1 cellular context compared by ENCODE assay signal in the genomic region with DNA sequence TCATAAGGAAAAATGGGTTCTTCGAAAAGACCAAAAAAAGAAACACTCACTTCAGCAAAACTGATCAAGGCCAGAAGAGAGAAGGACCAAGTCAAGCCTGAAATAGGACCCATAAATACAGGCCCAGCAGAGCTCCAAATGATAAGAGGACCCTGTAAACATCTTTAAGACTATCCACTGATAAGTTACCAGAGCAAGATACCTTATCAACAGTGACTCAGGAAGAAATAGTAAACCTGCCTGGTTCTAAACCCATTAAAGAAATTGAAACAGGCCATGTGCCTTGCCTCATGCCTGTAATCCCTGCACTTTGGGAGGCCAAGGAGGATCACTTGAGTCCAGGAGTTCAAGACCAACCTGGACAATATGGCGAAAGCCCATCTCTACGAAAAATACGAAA.
TF ChIP-seq lines count a peak whose summit lies in the region.

No MANE protein-coding gene starts in this region.

TF ChIP-seq in K562, 482 proteins besides CTCF, POLR2A, EP300 and RAD21 (continued from another document):
- TF ChIP-seq, protein P1, sequence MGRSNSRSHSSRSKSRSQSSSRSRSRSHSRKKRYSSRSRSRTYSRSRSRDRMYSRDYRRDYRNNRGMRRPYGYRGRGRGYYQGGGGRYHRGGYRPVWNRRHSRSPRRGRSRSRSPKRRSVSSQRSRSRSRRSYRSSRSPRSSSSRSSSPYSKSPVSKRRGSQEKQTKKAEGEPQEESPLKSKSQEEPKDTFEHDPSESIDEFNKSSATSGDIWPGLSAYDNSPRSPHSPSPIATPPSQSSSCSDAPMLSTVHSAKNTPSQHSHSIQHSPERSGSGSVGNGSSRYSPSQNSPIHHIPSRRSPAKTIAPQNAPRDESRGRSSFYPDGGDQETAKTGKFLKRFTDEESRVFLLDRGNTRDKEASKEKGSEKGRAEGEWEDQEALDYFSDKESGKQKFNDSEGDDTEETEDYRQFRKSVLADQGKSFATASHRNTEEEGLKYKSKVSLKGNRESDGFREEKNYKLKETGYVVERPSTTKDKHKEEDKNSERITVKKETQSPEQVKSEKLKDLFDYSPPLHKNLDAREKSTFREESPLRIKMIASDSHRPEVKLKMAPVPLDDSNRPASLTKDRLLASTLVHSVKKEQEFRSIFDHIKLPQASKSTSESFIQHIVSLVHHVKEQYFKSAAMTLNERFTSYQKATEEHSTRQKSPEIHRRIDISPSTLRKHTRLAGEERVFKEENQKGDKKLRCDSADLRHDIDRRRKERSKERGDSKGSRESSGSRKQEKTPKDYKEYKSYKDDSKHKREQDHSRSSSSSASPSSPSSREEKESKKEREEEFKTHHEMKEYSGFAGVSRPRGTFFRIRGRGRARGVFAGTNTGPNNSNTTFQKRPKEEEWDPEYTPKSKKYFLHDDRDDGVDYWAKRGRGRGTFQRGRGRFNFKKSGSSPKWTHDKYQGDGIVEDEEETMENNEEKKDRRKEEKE (IDR thresholded peaks at IDR 0.05; ENCODE audit: borderline replicate concordance in 1 of 2, control insufficient read depth in 1 of 2, low read depth in 2 of 2, low read length in 1 of 2), result no peak
- TF ChIP-seq MYBL2 (IDR thresholded peaks at IDR 0.05; ENCODE audit: low read depth) (no peak), MYBL2 (CRISPR knock-in tag; IDR thresholded peaks at IDR 0.05; ENCODE audit: borderline replicate concordance) (no peak), RCOR1 (IDR thresholded peaks at IDR 0.05; ENCODE audit: borderline replicate concordance in 1 of 2, low read depth in 2 of 2, low read length in 2 of 2) (peak in 1 of 2 experiments; percentile 20; a peak in 1 of 4 replicates), CTBP1 (IDR thresholded peaks at IDR 0.05; ENCODE audit: borderline replicate concordance) (peak; percentile 51; the same call in 1 of the 2 replicates), TOE1 (IDR thresholded peaks at IDR 0.05; ENCODE audit: borderline replicate concordance) (no peak), TOE1 (CRISPR knock-in tag; IDR thresholded peaks at IDR 0.05; ENCODE audit: borderline replicate concordance, low read depth) (no peak), MAFF (IDR thresholded peaks at IDR 0.05; ENCODE audit: low read length) (peak; percentile 9; the same call in 1 of the 2 replicates), DIDO1 (tag; IDR thresholded peaks at IDR 0.05; ENCODE audit: low read depth) (no peak), SMARCE1 (IDR thresholded peaks at IDR 0.05) (peak; percentile 44; the same call in 1 of the 2 replicates), CBFA2T3 (IDR thresholded peaks at IDR 0.05) (peak; percentile 7; the same call in 1 of the 2 replicates), ZNF282 (CRISPR knock-in tag; IDR thresholded peaks at IDR 0.05) (no peak), NFIC (IDR thresholded peaks at IDR 0.05) (no peak), ADNP (tag; IDR thresholded peaks at IDR 0.05) (peak; percentile 85), MYC (IDR thresholded peaks at IDR 0.05; ENCODE audit: low read depth, low read length) (0 out of 2 replicates have a peak, but pooled peaks have one; percentile 13), MYC (CRISPR knock-in tag; IDR thresholded peaks at IDR 0.05; ENCODE audit: borderline replicate concordance, low read depth) (no peak), ZNF507 (tag; conservative IDR thresholded peaks at IDR 0.05) (no peak), L3MBTL2 (IDR thresholded peaks at IDR 0.05) (peak; percentile 43; the same call in 1 of the 2 replicates), FOSL1 (tag; conservative IDR thresholded peaks at IDR 0.05) (0 out of 2 replicates have a peak, but pooled peaks have one; percentile 24), ZNF316 (IDR thresholded peaks at IDR 0.05) (0 out of 2 replicates have a peak, but pooled peaks have one; percentile 20), SMARCA4 (IDR thresholded peaks at IDR 0.05) (peak; percentile 40; the same call in 1 of the 2 replicates), ARID1B (IDR thresholded peaks at IDR 0.05) (peak; percentile 54; the same call in 1 of the 2 replicates), SMARCA5 (IDR thresholded peaks at IDR 0.05) (no peak)
- TF ChIP-seq, protein P2, sequence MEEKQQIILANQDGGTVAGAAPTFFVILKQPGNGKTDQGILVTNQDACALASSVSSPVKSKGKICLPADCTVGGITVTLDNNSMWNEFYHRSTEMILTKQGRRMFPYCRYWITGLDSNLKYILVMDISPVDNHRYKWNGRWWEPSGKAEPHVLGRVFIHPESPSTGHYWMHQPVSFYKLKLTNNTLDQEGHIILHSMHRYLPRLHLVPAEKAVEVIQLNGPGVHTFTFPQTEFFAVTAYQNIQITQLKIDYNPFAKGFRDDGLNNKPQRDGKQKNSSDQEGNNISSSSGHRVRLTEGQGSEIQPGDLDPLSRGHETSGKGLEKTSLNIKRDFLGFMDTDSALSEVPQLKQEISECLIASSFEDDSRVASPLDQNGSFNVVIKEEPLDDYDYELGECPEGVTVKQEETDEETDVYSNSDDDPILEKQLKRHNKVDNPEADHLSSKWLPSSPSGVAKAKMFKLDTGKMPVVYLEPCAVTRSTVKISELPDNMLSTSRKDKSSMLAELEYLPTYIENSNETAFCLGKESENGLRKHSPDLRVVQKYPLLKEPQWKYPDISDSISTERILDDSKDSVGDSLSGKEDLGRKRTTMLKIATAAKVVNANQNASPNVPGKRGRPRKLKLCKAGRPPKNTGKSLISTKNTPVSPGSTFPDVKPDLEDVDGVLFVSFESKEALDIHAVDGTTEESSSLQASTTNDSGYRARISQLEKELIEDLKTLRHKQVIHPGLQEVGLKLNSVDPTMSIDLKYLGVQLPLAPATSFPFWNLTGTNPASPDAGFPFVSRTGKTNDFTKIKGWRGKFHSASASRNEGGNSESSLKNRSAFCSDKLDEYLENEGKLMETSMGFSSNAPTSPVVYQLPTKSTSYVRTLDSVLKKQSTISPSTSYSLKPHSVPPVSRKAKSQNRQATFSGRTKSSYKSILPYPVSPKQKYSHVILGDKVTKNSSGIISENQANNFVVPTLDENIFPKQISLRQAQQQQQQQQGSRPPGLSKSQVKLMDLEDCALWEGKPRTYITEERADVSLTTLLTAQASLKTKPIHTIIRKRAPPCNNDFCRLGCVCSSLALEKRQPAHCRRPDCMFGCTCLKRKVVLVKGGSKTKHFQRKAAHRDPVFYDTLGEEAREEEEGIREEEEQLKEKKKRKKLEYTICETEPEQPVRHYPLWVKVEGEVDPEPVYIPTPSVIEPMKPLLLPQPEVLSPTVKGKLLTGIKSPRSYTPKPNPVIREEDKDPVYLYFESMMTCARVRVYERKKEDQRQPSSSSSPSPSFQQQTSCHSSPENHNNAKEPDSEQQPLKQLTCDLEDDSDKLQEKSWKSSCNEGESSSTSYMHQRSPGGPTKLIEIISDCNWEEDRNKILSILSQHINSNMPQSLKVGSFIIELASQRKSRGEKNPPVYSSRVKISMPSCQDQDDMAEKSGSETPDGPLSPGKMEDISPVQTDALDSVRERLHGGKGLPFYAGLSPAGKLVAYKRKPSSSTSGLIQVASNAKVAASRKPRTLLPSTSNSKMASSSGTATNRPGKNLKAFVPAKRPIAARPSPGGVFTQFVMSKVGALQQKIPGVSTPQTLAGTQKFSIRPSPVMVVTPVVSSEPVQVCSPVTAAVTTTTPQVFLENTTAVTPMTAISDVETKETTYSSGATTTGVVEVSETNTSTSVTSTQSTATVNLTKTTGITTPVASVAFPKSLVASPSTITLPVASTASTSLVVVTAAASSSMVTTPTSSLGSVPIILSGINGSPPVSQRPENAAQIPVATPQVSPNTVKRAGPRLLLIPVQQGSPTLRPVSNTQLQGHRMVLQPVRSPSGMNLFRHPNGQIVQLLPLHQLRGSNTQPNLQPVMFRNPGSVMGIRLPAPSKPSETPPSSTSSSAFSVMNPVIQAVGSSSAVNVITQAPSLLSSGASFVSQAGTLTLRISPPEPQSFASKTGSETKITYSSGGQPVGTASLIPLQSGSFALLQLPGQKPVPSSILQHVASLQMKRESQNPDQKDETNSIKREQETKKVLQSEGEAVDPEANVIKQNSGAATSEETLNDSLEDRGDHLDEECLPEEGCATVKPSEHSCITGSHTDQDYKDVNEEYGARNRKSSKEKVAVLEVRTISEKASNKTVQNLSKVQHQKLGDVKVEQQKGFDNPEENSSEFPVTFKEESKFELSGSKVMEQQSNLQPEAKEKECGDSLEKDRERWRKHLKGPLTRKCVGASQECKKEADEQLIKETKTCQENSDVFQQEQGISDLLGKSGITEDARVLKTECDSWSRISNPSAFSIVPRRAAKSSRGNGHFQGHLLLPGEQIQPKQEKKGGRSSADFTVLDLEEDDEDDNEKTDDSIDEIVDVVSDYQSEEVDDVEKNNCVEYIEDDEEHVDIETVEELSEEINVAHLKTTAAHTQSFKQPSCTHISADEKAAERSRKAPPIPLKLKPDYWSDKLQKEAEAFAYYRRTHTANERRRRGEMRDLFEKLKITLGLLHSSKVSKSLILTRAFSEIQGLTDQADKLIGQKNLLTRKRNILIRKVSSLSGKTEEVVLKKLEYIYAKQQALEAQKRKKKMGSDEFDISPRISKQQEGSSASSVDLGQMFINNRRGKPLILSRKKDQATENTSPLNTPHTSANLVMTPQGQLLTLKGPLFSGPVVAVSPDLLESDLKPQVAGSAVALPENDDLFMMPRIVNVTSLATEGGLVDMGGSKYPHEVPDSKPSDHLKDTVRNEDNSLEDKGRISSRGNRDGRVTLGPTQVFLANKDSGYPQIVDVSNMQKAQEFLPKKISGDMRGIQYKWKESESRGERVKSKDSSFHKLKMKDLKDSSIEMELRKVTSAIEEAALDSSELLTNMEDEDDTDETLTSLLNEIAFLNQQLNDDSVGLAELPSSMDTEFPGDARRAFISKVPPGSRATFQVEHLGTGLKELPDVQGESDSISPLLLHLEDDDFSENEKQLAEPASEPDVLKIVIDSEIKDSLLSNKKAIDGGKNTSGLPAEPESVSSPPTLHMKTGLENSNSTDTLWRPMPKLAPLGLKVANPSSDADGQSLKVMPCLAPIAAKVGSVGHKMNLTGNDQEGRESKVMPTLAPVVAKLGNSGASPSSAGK (IDR thresholded peaks at IDR 0.05), result 0 out of 2 replicates have a peak, but pooled peaks have one; percentile 13
- TF ChIP-seq, protein P3, sequence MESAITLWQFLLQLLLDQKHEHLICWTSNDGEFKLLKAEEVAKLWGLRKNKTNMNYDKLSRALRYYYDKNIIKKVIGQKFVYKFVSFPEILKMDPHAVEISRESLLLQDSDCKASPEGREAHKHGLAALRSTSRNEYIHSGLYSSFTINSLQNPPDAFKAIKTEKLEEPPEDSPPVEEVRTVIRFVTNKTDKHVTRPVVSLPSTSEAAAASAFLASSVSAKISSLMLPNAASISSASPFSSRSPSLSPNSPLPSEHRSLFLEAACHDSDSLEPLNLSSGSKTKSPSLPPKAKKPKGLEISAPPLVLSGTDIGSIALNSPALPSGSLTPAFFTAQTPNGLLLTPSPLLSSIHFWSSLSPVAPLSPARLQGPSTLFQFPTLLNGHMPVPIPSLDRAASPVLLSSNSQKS (CRISPR knock-in tag; IDR thresholded peaks at IDR 0.05), result no peak
- TF ChIP-seq, protein P4, sequence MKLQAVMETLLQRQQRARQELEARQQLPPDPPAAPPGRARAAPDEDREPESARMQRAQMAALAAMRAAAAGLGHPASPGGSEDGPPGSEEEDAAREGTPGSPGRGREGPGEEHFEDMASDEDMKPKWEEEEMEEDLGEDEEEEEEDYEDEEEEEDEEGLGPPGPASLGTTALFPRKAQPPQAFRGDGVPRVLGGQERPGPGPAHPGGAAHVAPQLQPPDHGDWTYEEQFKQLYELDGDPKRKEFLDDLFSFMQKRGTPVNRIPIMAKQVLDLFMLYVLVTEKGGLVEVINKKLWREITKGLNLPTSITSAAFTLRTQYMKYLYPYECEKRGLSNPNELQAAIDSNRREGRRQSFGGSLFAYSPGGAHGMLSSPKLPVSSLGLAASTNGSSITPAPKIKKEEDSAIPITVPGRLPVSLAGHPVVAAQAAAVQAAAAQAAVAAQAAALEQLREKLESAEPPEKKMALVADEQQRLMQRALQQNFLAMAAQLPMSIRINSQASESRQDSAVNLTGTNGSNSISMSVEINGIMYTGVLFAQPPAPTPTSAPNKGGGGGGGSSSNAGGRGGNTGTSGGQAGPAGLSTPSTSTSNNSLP (IDR thresholded peaks at IDR 0.05; ENCODE audit: borderline replicate concordance, low read depth, low read length), result no peak
